17 cellular contexts compared by ENCODE assay signal in genomic region chr10:122144199-122144598, GRCh38.
"Had no signal": no experiment of that assay in that cellular context is flagged by ENCODE, and none has a peak within 500 bp of the region (broad histone marks: within the 10 kb centered on the region; RNA-seq: fewer than 3 reads in every experiment).

No MANE protein-coding gene starts in this region.

- ATAC-seq: activated naive CD4-positive, alpha-beta T cell treated with anti-CD3 and anti-CD28 coated beads, Interleukin-2, amount 50 U/mL, for 72 hours; effector memory CD8-positive, alpha-beta T cell; esophagus mucosa; naive thymus-derived CD4-positive, alpha-beta T cell; sciatic nerve; upper lobe of right lung; WTC11 had no signal

- H3K4me1 Mint-ChIP-seq: central memory CD8-positive, alpha-beta T cell had no signal

- H3K27ac ChIP-seq: ovary, thoracic aorta, upper lobe of right lung had no signal

- H3K36me3 ChIP-seq: ovary had no signal

- H3K4me3 Mint-ChIP-seq: central memory CD8-positive, alpha-beta T cell; effector memory CD8-positive, alpha-beta T cell; naive thymus-derived CD4-positive, alpha-beta T cell; WTC11 had no signal

- H3K27me3 ChIP-seq: dorsolateral prefrontal cortex, ovary, upper lobe of right lung had no signal

- H3K36me3 Mint-ChIP-seq: activated naive CD4-positive, alpha-beta T cell treated with anti-CD3 and anti-CD28 coated beads, Interleukin-2, amount 50 U/mL, for 72 hours had no signal

- H3K4me3 ChIP-seq: ovary, smooth muscle cell, thoracic aorta, upper lobe of right lung had no signal

- DNase-seq: activated T-cell treated with anti-CD3 and anti-CD28 coated beads, Interleukin-2, amount 50 U/mL, for 1 hour; aorta; effector memory CD8-positive, alpha-beta T cell; naive thymus-derived CD4-positive, alpha-beta T cell; ovary; stimulated activated CD4-positive, alpha-beta T cell treated with anti-CD3 and anti-CD28 coated beads, Interleukin-2, amount 100 ng/mL, for 48 hours; stimulated activated naive CD4-positive, alpha-beta T cell; T-helper 9 cell; upper lobe of right lung had no signal

- H3K9me3 ChIP-seq: ovary, thoracic aorta, upper lobe of right lung had no signal

- H3K27ac Mint-ChIP-seq: activated naive CD4-positive, alpha-beta T cell treated with anti-CD3 and anti-CD28 coated beads, Interleukin-2, amount 50 U/mL, for 72 hours; effector memory CD8-positive, alpha-beta T cell; naive thymus-derived CD4-positive, alpha-beta T cell; WTC11 had no signal
